In the genomic region with DNA sequence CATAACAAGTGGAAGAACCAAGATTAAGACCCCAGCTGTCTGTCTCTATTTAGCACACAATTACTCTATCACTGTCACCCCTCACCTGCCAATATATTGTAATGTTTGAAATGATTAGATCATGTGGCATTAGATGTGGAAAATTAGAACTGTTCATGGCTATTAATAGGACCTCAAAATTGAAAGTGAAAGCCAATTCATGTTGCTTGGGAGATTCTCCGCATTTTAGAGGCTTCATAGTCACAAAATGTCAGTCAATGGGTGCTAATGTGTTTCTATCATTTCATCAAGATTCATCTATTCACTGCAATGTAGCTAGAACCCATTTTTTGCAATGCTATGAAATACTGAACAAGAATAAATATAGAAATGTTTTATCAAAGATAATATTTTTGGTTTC, we compare ENCODE assay signal across 21 cellular contexts.
A peak's percentile ranks its signal among the peaks of the same experiment; 100 is the strongest.
DNase-seq lines count a peak whose midpoint lies in the region; ATAC-seq and TF ChIP-seq lines count a peak whose summit lies in the region.
"Had no signal": no experiment of that assay in that cellular context is flagged by ENCODE, and none has a peak within 500 bp of the region (broad histone marks: within the 10 kb centered on the region; RNA-seq: fewer than 3 reads in every experiment).

No MANE protein-coding gene starts in this region.

- no peaks in the 10 kb centered on the region for H3K9me2 ChIP-seq in MM.1S (replicated peaks; ENCODE audit: insufficient read depth, low read length)
- H3K9me2 ChIP-seq: SK-N-SH had no signal

- H3K79me2 ChIP-seq in MM.1S (ENCODE audit: low read length) (no peaks in the 10 kb centered on the region), fibroblast of lung (ENCODE audit: control insufficient read depth, insufficient read depth, low read length) (no peaks in the 10 kb centered on the region), osteoblast (ENCODE audit: insufficient read depth, low read length) (no peaks in the 10 kb centered on the region)

- ATAC-seq in GM21360 (IDR thresholded peaks at IDR 0.05; ENCODE audit: unreplicated experiment): no peak
- ATAC-seq: CD8-positive, alpha-beta T cell had no signal

- no peak overlapping the region for H3K27ac ChIP-seq in AG04450 (ENCODE audit: low read depth, low read length)
- H3K27ac ChIP-seq in MM.1S (ENCODE audit: low read length): no peak overlapping the region
- H3K27ac ChIP-seq in fibroblast of lung (ENCODE audit: insufficient read depth, low read length): no peak overlapping the region
- H3K27ac ChIP-seq in osteoblast (ENCODE audit: low read depth, low read length): no peak overlapping the region
- H3K27ac ChIP-seq: BLaER1 treated with 17β-estradiol and CSF1 and Interleukin-3, amounts not matched to agents 10 nM and 100 nM; RWPE1 had no signal

- H3K4me1 ChIP-seq in MM.1S (ENCODE audit: low read length): 0 out of 2 replicates have a peak, but pooled peaks cover 4% of the 10 kb centered on the region
- H3K4me1 ChIP-seq in fibroblast of lung (ENCODE audit: control insufficient read depth, extremely low read depth, insufficient read depth, low read length): no peaks in the 10 kb centered on the region
- no peaks in the 10 kb centered on the region for H3K4me1 ChIP-seq in osteoblast (ENCODE audit: insufficient read depth, low read length)
- H3K4me1 ChIP-seq: BLaER1 treated with 17β-estradiol and CSF1 and Interleukin-3, amounts not matched to agents 10 nM and 100 nM had no signal

- POLR2A ChIA-PET in AG04450 (lab: Yijun Ruan, JAX): no interaction called here

- no peak for TF ChIP-seq CTCF in AG04450 (IDR thresholded peaks at IDR 0.05; ENCODE audit: low read depth, low read length)
- no peak for TF ChIP-seq CTCF in MM.1S (IDR thresholded peaks at IDR 0.05; ENCODE audit: low read length)
- no peak for TF ChIP-seq CTCF in fibroblast of lung (conservative IDR thresholded peaks at IDR 0.05 in 1 of 2, IDR thresholded peaks at IDR 0.05 in 1 of 2; ENCODE audit: low read depth in 1 of 2, low read length in 2 of 2)
- TF ChIP-seq CTCF in osteoblast (IDR thresholded peaks at IDR 0.05; ENCODE audit: extremely low read depth, low read depth, low read length): no peak

- H3K9me3 ChIP-seq in AG04450 (ENCODE audit: control insufficient read depth, insufficient read depth, low read length) (no peaks in the 10 kb centered on the region), MM.1S (replicated peaks; ENCODE audit: insufficient read depth, low read length) (no peaks in the 10 kb centered on the region), fibroblast of lung (ENCODE audit: control insufficient read depth, insufficient read depth, low read depth, low read length) (no peaks in the 10 kb centered on the region), osteoblast (ENCODE audit: low read depth, low read length) (no peaks in the 10 kb centered on the region)
- H3K9me3 ChIP-seq: SK-N-SH had no signal

- H4K20me1 ChIP-seq in MM.1S (ENCODE audit: insufficient read depth, low read length) (no peaks in the 10 kb centered on the region), fibroblast of lung (ENCODE audit: control insufficient read depth, extremely low read depth, insufficient read depth, low read length) (no peaks in the 10 kb centered on the region), osteoblast (ENCODE audit: insufficient read depth, low read length) (no peaks in the 10 kb centered on the region)
- H4K20me1 ChIP-seq: BLaER1 treated with 17β-estradiol and CSF1 and Interleukin-3, amounts not matched to agents 10 nM and 100 nM had no signal

- CTCF ChIA-PET in AG04450 (lab: Charles Lee): no interaction called here

- no peaks in the 10 kb centered on the region for H3K27me3 ChIP-seq in AG04450 (ENCODE audit: control insufficient read depth, insufficient read depth, low read length)
- no peaks in the 10 kb centered on the region for H3K27me3 ChIP-seq in MM.1S (replicated peaks; ENCODE audit: insufficient read depth, low read length)
- no peaks in the 10 kb centered on the region for H3K27me3 ChIP-seq in fibroblast of lung (ENCODE audit: control insufficient read depth, insufficient read depth, low read length)
- H3K27me3 ChIP-seq in osteoblast (ENCODE audit: insufficient read depth, low read length): no peaks in the 10 kb centered on the region
- H3K27me3 ChIP-seq: BLaER1 treated with 17β-estradiol and CSF1 and Interleukin-3, amounts not matched to agents 10 nM and 100 nM had no signal

- H3F3A ChIP-seq in MM.1S (ENCODE audit: insufficient read depth, low read length): no peaks in the 10 kb centered on the region

- 0 out of 2 replicates have a peak overlapping the region, but pooled peaks have one; percentile 13 for H3K4me2 ChIP-seq in MM.1S (ENCODE audit: low read depth, low read length)
- H3K4me2 ChIP-seq in fibroblast of lung (ENCODE audit: extremely low read depth, insufficient read depth, low read length): peak overlapping the region; percentile 66
- H3K4me2 ChIP-seq in osteoblast (ENCODE audit: insufficient read depth, low read length): peak overlapping the region; percentile 44
- H3K4me2 ChIP-seq: BLaER1 treated with 17β-estradiol and CSF1 and Interleukin-3, amounts not matched to agents 10 nM and 100 nM; SK-N-SH had no signal

- H3K4me3 ChIP-seq in AG04450 (ENCODE audit: low read depth, low read length) (peak overlapping the region; percentile 14; the same call in 1 of the 2 replicates), MM.1S (ENCODE audit: low read length) (no peak overlapping the region), fibroblast of lung (replicated peaks in 1 of 4; ENCODE audit: control extremely low read depth in 1 of 4, insufficient read depth in 1 of 4, low read depth in 3 of 4, low read length in 4 of 4) (peak overlapping the region in 2 of 4 experiments; percentile 20 to 40), osteoblast (ENCODE audit: insufficient read depth, low read length) (no peak overlapping the region)
- H3K4me3 ChIP-seq: BLaER1 treated with 17β-estradiol and CSF1 and Interleukin-3, amounts not matched to agents 10 nM and 100 nM had no signal

- H3K36me3 ChIP-seq in MM.1S (replicated peaks; ENCODE audit: insufficient read depth, low read length): no peaks in the 10 kb centered on the region
- no peaks in the 10 kb centered on the region for H3K36me3 ChIP-seq in fibroblast of lung (ENCODE audit: control insufficient read depth, insufficient read depth, low read length)
- H3K36me3 ChIP-seq in osteoblast (ENCODE audit: insufficient read depth, low read length): no peaks in the 10 kb centered on the region
- H3K36me3 ChIP-seq: BLaER1 treated with 17β-estradiol and CSF1 and Interleukin-3, amounts not matched to agents 10 nM and 100 nM had no signal

- H2AFZ ChIP-seq in MM.1S (ENCODE audit: low read length): no peak overlapping the region
- H2AFZ ChIP-seq in fibroblast of lung (ENCODE audit: low read length): peak overlapping the region; percentile 45
- peak overlapping the region; percentile 48 for H2AFZ ChIP-seq in osteoblast (ENCODE audit: low read length)

- H3K9ac ChIP-seq in MM.1S (ENCODE audit: low read length) (no peak overlapping the region), fibroblast of lung (ENCODE audit: insufficient read depth, low read length) (no peak overlapping the region)
- H3K9ac ChIP-seq: BLaER1 treated with 17β-estradiol and CSF1 and Interleukin-3, amounts not matched to agents 10 nM and 100 nM; SK-N-SH had no signal

- DNase-seq in AG04450 (ENCODE audit: low read depth, low spot score) (no peak), MM.1S (peak; percentile 14), fibroblast of lung (ENCODE audit: low read depth in 2 of 2) (peak in 1 of 2 donors; percentile 42), osteoblast (ENCODE audit: insufficient read length, low spot score, missing footprints) (no peak), COLO668 (lab: John Stamatoyannopoulos, UW; ENCODE audit: unreplicated experiment) (no peak), 8988T (no peak), KG1 (lab: John Stamatoyannopoulos, UW) (no peak)
- DNase-seq: Calu3; CD8-positive, alpha-beta T cell; DMS153; Kasumi-1; NCI-H1092; NCI-H1436 treated with DMSO at 0.1 percent for 48 hours; NCI-H1930; NCI-H2227 treated with DMSO at 0.1 percent for 48 hours; NCI-H510A; SIG-M5; SK-N-SH had no signal

Comparison
In these comparisons a context has a peak if more than half of its experiments do, and no peak if none do; other contexts are left out.
1. H3K4me2 ChIP-seq: peak in every context shown above with its lines; median percentile 66 in fibroblast of lung; 44 in osteoblast; 13 in MM.1S.